Comparison of ENCODE assay signal across 32 cellular contexts in genomic region chr10:49327036-49327813, GRCh38. TPM values are rescaled to one million over a fixed set of nuclear protein-coding genes. Genes with fewer than 3 reads are reported as not detected.
"Had no signal": no experiment of that assay in that cellular context is flagged by ENCODE, and none has a peak within 500 bp of the region (broad histone marks: within the 10 kb centered on the region; RNA-seq: fewer than 3 reads in every experiment).

No MANE protein-coding gene starts in this region.

- H3K4me1 ChIP-seq: body of pancreas, lower lobe of right lung, pancreas, prostate gland, sigmoid colon, tibial artery had no signal

- H3K27me3 ChIP-seq: body of pancreas, cardiac muscle cell, pancreas, sigmoid colon, suprapubic skin, tibial artery had no signal

- H3K36me3 Mint-ChIP-seq: activated naive CD8-positive, alpha-beta T cell; stimulated activated effector memory CD8-positive, alpha-beta T cell treated with anti-CD3 and anti-CD28 coated beads, Interleukin-12 subunit alpha, Interleukin-12 subunit beta, amount 100 ng/mL, for 72 hours had no signal

- H3K4me1 Mint-ChIP-seq: nephron; stimulated activated effector memory CD8-positive, alpha-beta T cell treated with anti-CD3 and anti-CD28 coated beads, Interleukin-12 subunit alpha, Interleukin-12 subunit beta, amount 100 ng/mL, for 72 hours had no signal

- FAIRE-seq: kidney, pancreas, small intestine had no signal

- H3K27ac Mint-ChIP-seq: activated naive CD8-positive, alpha-beta T cell; activated T-cell treated with anti-CD3 and anti-CD28 coated beads, Interleukin-2, amount 50 U/mL, for 72 hours; nephron; stimulated activated effector memory CD8-positive, alpha-beta T cell treated with anti-CD3 and anti-CD28 coated beads, Interleukin-12 subunit alpha, Interleukin-12 subunit beta, amount 100 ng/mL, for 72 hours had no signal

- H3K4me3 ChIP-seq: body of pancreas, cardiac muscle cell, lower lobe of right lung, mucosa of descending colon, pancreas, prostate gland, sigmoid colon, suprapubic skin, tibial artery had no signal

- H3K4me3 Mint-ChIP-seq: activated naive CD8-positive, alpha-beta T cell; activated T-cell treated with anti-CD3 and anti-CD28 coated beads, Interleukin-2, amount 50 U/mL, for 72 hours; nephron; stimulated activated effector memory CD8-positive, alpha-beta T cell treated with anti-CD3 and anti-CD28 coated beads, Interleukin-12 subunit alpha, Interleukin-12 subunit beta, amount 100 ng/mL, for 72 hours had no signal

- H3K27ac ChIP-seq: body of pancreas, cardiac muscle cell, lower lobe of right lung, pancreas, prostate gland, sigmoid colon, tibial artery, VCaP had no signal

- H3K9me3 ChIP-seq: body of pancreas, lower lobe of right lung, mucosa of descending colon, pancreas, prostate gland, sigmoid colon, suprapubic skin, tibial artery had no signal

- DNase-seq: activated CD4-positive, alpha-beta T cell treated with anti-CD3 and anti-CD28 coated beads for 4 hours; activated CD4-positive, alpha-beta T cell treated with anti-CD3 and anti-CD28 coated beads, Interleukin-2, amount 50 U/mL, for 4 hours; activated effector memory CD4-positive, alpha-beta T cell treated with Interleukin-2 at 50 U/mL for 16 hours; activated naive CD4-positive, alpha-beta T cell treated with Interleukin-2 at 50 U/mL for 16 hours; activated T-cell treated with anti-CD3 and anti-CD28 coated beads for 4 hours; activated T-cell treated with anti-CD3 and anti-CD28 coated beads, Interleukin-2, amount 50 U/mL, for 72 hours; anterior cingulate cortex; body of pancreas; cortex of kidney; foreskin fibroblast; hippocampal formation; kidney; lower lobe of right lung; mesenchymal stem cell; mucosa of descending colon; pancreas; retina; sigmoid colon; small intestine; stimulated activated CD4-positive, alpha-beta T cell treated with anti-CD3 and anti-CD28 coated beads, Interleukin-4, amount 100 ng/mL, for 24 hours; tibial artery had no signal

- ATAC-seq: activated T-cell treated with anti-CD3 and anti-CD28 coated beads, Interleukin-2, amount 50 U/mL, for 72 hours; body of pancreas; esophagus mucosa; left lobe of liver; lower lobe of right lung; mucosa of descending colon; pancreas; stimulated activated effector memory CD8-positive, alpha-beta T cell treated with anti-CD3 and anti-CD28 coated beads, Interleukin-12 subunit alpha, Interleukin-12 subunit beta, amount 100 ng/mL, for 72 hours had no signal

- H3K36me3 ChIP-seq: cardiac muscle cell, lower lobe of right lung, pancreas, prostate gland, sigmoid colon, suprapubic skin, tibial artery had no signal

- H3K9me3 Mint-ChIP-seq: activated T-cell treated with anti-CD3 and anti-CD28 coated beads, Interleukin-2, amount 50 U/mL, for 72 hours; nephron; stimulated activated effector memory CD8-positive, alpha-beta T cell treated with anti-CD3 and anti-CD28 coated beads, Interleukin-12 subunit alpha, Interleukin-12 subunit beta, amount 100 ng/mL, for 72 hours had no signal

RNA-seq across cellular contexts. Expression of gene C10orf71, which starts 28.3 kb away (rescaled TPM):
- total RNA-seq: activated T-cell treated with anti-CD3 and anti-CD28 coated beads, Interleukin-2, amount 50 U/mL, for 72 hours; cerebellum; esophagus mucosa; kidney; left lobe of liver; lower lobe of right lung; sigmoid colon; suprapubic skin; T-helper 1 cell treated with Interleukin-12 subunit alpha and Interleukin-12 subunit beta and Interleukin-4 antibody, amounts not matched to agents 30 ng/mL and 1 ng/mL, for 36 hours had no signal
- polyA plus RNA-seq: sigmoid colon had no signal
